In the genomic region with DNA sequence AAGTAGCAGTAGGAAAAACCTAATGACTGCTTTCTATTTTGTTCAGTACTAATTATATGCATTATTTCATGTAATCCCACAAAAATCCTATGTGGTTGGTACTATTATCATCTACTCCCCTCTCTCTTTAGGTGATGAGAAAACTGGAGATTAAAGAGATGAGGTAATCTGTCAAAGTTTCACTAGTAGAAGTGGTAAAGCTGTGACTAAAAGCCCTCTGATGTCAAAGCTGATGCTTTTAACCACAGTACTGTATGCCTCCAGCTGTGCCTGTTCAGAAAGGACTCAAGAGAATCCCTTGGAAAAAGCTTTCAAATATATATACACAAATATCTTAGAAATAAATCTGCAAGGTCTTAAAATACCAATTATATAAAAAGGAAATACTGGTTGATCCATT, we compare ENCODE assay signal across 11 cellular contexts. TPM values are rescaled to one million over a fixed set of nuclear protein-coding genes. Genes with fewer than 3 reads are reported as not detected.
DNase-seq lines count a peak whose midpoint lies in the region; ATAC-seq and TF ChIP-seq lines count a peak whose summit lies in the region.
"Had no signal": no experiment of that assay in that cellular context is flagged by ENCODE, and none has a peak within 500 bp of the region (broad histone marks: within the 10 kb centered on the region; RNA-seq: fewer than 3 reads in every experiment).

No MANE protein-coding gene starts in this region.

- H3K4me2 ChIP-seq in neuronal stem cell (ENCODE audit: insufficient read depth, low read length, poor library complexity, severe bottlenecking): no peak overlapping the region

- H3K4me1 ChIP-seq in CD4-positive, alpha-beta memory T cell (ENCODE audit: insufficient read depth, low read length): peaks cover 33% of the 10 kb centered on the region
- no peaks in the 10 kb centered on the region for H3K4me1 ChIP-seq in neuronal stem cell (ENCODE audit: control insufficient read depth in 2 of 2, insufficient read depth in 1 of 2, low read depth in 1 of 2, low read length in 2 of 2)

- CTCF ChIA-PET in GM10248 (lab: Yijun Ruan, JAX): interaction anchor here (1.0 kb wide), 1 partner anchor 36 kb away, joined by 3 read pairs; no protein-coding TSS in a partner anchor
- CTCF ChIA-PET in CD4-positive, alpha-beta memory T cell (lab: Charles Lee; ENCODE audit: partially characterized antibody): no interaction called here
- CTCF ChIA-PET in T-cell (lab: Charles Lee): no interaction called here

- peaks cover 0 to under 1% (median 0%) of the 10 kb centered on the region in 8 donors for H3K9me3 Mint-ChIP-seq in CD4-positive, alpha-beta memory T cell
- no peaks in the 10 kb centered on the region for H3K9me3 Mint-ChIP-seq in T-cell

- no peak overlapping the region for H3K4ac ChIP-seq in neuronal stem cell (ENCODE audit: low read length)

- H3K18ac ChIP-seq in neuronal stem cell (ENCODE audit: low read length): no peak overlapping the region

- no peak overlapping the region for H4K8ac ChIP-seq in neuronal stem cell (ENCODE audit: low read depth, low read length)

- H2BK120ac ChIP-seq in neuronal stem cell (ENCODE audit: low read depth, low read length): no peak overlapping the region

- H3K27me3 Mint-ChIP-seq in CD4-positive, alpha-beta memory T cell: no peaks in the 10 kb centered on the region
- H3K27me3 Mint-ChIP-seq in T-cell: no peaks in the 10 kb centered on the region

- POLR2A ChIA-PET in GM10248 (lab: Yijun Ruan, JAX) (no interaction called here), T-cell (lab: Charles Lee) (no interaction called here)
- POLR2A ChIA-PET in CD4-positive, alpha-beta memory T cell (lab: Charles Lee; ENCODE audit: partially characterized antibody): no interaction called here

- no peaks in the 10 kb centered on the region for H3K9me3 ChIP-seq in CD4-positive, alpha-beta memory T cell (ENCODE audit: control insufficient read depth in 1 of 2, low read length in 2 of 2)
- H3K9me3 ChIP-seq in neuronal stem cell (replicated peaks in 1 of 2; ENCODE audit: control insufficient read depth in 2 of 2, insufficient read depth in 1 of 2, low read depth in 1 of 2, low read length in 2 of 2): peaks cover 0 to 24% of the 10 kb centered on the region in 2 donors

- no peak overlapping the region for H2BK15ac ChIP-seq in neuronal stem cell (ENCODE audit: low read length)

- no peak overlapping the region for H3K14ac ChIP-seq in neuronal stem cell (ENCODE audit: low read length)

- H3K36me3 ChIP-seq in CD4-positive, alpha-beta memory T cell (ENCODE audit: insufficient read depth, low read length): peaks cover 7% of the 10 kb centered on the region
- H3K36me3 ChIP-seq in neuronal stem cell (replicated peaks in 1 of 2; ENCODE audit: control insufficient read depth in 2 of 2, insufficient read depth in 2 of 2, low read length in 2 of 2): peaks cover 3 to 99% of the 10 kb centered on the region in 2 donors

- DNase-seq in GM10248 (ENCODE audit: extremely low spot score): peak; percentile 18
- DNase-seq in astrocyte of the cerebellum (ENCODE audit: low read depth): peak; percentile 85
- no peak for DNase-seq in stimulated activated naive CD4-positive, alpha-beta T cell (lab: John Stamatoyannopoulos, UW)
- DNase-seq in CD4-positive, alpha-beta memory T cell: no peak
- DNase-seq in T-cell: no peak
- no peak for DNase-seq in neuronal stem cell (ENCODE audit: low spot score)
- DNase-seq: kidney, NCI-H146, SIG-M5 had no signal

- H3K4me1 Mint-ChIP-seq in CD4-positive, alpha-beta memory T cell: peaks cover 38 to 69% (median 55%) of the 10 kb centered on the region in 4 donors
- peaks cover 45 to 71% (median 60%) of the 10 kb centered on the region in 3 donors for H3K4me1 Mint-ChIP-seq in T-cell

- H3K27me3 ChIP-seq in CD4-positive, alpha-beta memory T cell (ENCODE audit: insufficient read depth, low read length): no peaks in the 10 kb centered on the region
- H3K27me3 ChIP-seq in neuronal stem cell (ENCODE audit: control insufficient read depth in 3 of 3, insufficient read depth in 3 of 3, low read depth in 1 of 3, low read length in 3 of 3): no peaks in the 10 kb centered on the region

- in situ Hi-C loops in astrocyte of the cerebellum (cut with HindIII; ENCODE audit: low sequenced_read_pairs): no loop called here

- ATAC-seq in GM19372 (IDR thresholded peaks at IDR 0.05; ENCODE audit: low read depth, unreplicated experiment) (peak; percentile 55), HG03045 (IDR thresholded peaks at IDR 0.05; ENCODE audit: unreplicated experiment) (peak; percentile 85), T-cell (replicated peaks in 1 of 4) (no peak)

- no peak overlapping the region for H4K91ac ChIP-seq in neuronal stem cell (ENCODE audit: low read depth, low read length, poor library complexity)

- no peak overlapping the region for H3K27ac Mint-ChIP-seq in CD4-positive, alpha-beta memory T cell
- no peak overlapping the region for H3K27ac Mint-ChIP-seq in T-cell

- no peak overlapping the region for H3K9ac ChIP-seq in neuronal stem cell (ENCODE audit: low read depth, low read length, poor library complexity)

- H3K4me3 Mint-ChIP-seq in CD4-positive, alpha-beta memory T cell: no peak overlapping the region
- H3K4me3 Mint-ChIP-seq in T-cell: no peak overlapping the region

- no peak overlapping the region for H2BK12ac ChIP-seq in neuronal stem cell (ENCODE audit: low read length)

- H3K27ac ChIP-seq in CD4-positive, alpha-beta memory T cell (ENCODE audit: low read depth, low read length): no peak overlapping the region
- H3K27ac ChIP-seq in neuronal stem cell (replicated peaks; ENCODE audit: low read length): no peak overlapping the region

- no peak overlapping the region for H3K4me3 ChIP-seq in astrocyte of the cerebellum (ENCODE audit: low read depth, low read length)
- H3K4me3 ChIP-seq in CD4-positive, alpha-beta memory T cell (ENCODE audit: low read length in 2 of 2): no peak overlapping the region
- H3K4me3 ChIP-seq in neuronal stem cell (ENCODE audit: low read length in 2 of 2): no peak overlapping the region

- intact Hi-C loops in CD4-positive, alpha-beta memory T cell (cut with micrococcal nuclease): loop anchor here (5.0 kb wide), 2 partner anchors 37 to 43 kb away; a partner anchor contains a TSS

- no peak overlapping the region for H2AFZ ChIP-seq in neuronal stem cell (ENCODE audit: low read length)

- no peaks in the 10 kb centered on the region for H3K79me1 ChIP-seq in neuronal stem cell (ENCODE audit: low read depth, low read length)

- H2AK5ac ChIP-seq in neuronal stem cell (ENCODE audit: low read depth, low read length): no peak overlapping the region

- no peak overlapping the region for H3K23ac ChIP-seq in neuronal stem cell (ENCODE audit: low read depth, low read length, poor library complexity)

- no peak for TF ChIP-seq CTCF in GM10248 (IDR thresholded peaks at IDR 0.05; ENCODE audit: control extremely low read depth, extremely low read depth, low read depth, missing control alignments)
- no peak for TF ChIP-seq CTCF in astrocyte of the cerebellum (IDR thresholded peaks at IDR 0.05; ENCODE audit: low read depth, low read length, missing control alignments)

- H2BK5ac ChIP-seq in neuronal stem cell (ENCODE audit: low read length): no peak overlapping the region

- peaks cover 39 to 54% of the 10 kb centered on the region in 2 donors for H3K36me3 Mint-ChIP-seq in CD4-positive, alpha-beta memory T cell
- peaks cover 49% of the 10 kb centered on the region for H3K36me3 Mint-ChIP-seq in T-cell

RNA-seq across cellular contexts. Expression of a gene that starts 38.0 kb away (rescaled TPM):
- total RNA-seq in CD4-positive, alpha-beta memory T cell: 10 to 100 TPM; 45.2 to 46.8 TPM
- 10 to 100 TPM; 10.5 to 14.1 TPM for polyA plus RNA-seq in CD4-positive, alpha-beta memory T cell
- total RNA-seq in T-cell: 10 to 100 TPM; 32.1 to 44.6 (median 33.5) TPM
- polyA plus RNA-seq in neuronal stem cell (2013, experiment 1 of 2): 34.9 TPM
- polyA plus RNA-seq in neuronal stem cell (2013, experiment 2 of 2): 37.0 TPM

Comparison
In these comparisons a context has a peak if more than half of its experiments do, and no peak if none do; other contexts are left out.
1. DNase-seq: peak in GM10248 (single experiment) and astrocyte of the cerebellum (single experiment); none in stimulated activated naive CD4-positive, alpha-beta T cell (0 of 6), CD4-positive, alpha-beta memory T cell (0 of 5), T-cell (0 of 34) and neuronal stem cell (single experiment).
2. ATAC-seq: peak in GM19372 (single experiment) and HG03045 (single experiment); none in T-cell (0 of 4).